2 cellular contexts compared by ENCODE assay signal in genomic region chr2:69217333-69218080, GRCh38.
TF ChIP-seq lines count a peak whose summit lies in the region.

No MANE protein-coding gene starts in this region.

TF ChIP-seq in HepG2, 621 proteins besides CTCF, POLR2A, EP300 and RAD21 (continued from another document and continues in another):
- TF ChIP-seq ZNF142 (CRISPR knock-in tag; IDR thresholded peaks at IDR 0.05) (0 out of 2 replicates have a peak, but pooled peaks have one; percentile 2), GZF1 (CRISPR knock-in tag; IDR thresholded peaks at IDR 0.05) (no peak), ZNF138 (CRISPR knock-in tag; IDR thresholded peaks at IDR 0.05; ENCODE audit: low read depth) (no peak), ZFAT (CRISPR knock-in tag; conservative IDR thresholded peaks at IDR 0.05) (no peak), ZNF724P (CRISPR knock-in tag; IDR thresholded peaks at IDR 0.05; ENCODE audit: borderline replicate concordance) (no peak), ZFYVE20 (CRISPR knock-in tag; IDR thresholded peaks at IDR 0.05; ENCODE audit: borderline replicate concordance, low read depth) (no peak), ZNF530 (CRISPR knock-in tag; IDR thresholded peaks at IDR 0.05; ENCODE audit: low read depth) (no peak), FOXC1 (CRISPR knock-in tag; IDR thresholded peaks at IDR 0.05; ENCODE audit: borderline replicate concordance) (no peak), ZNF784 (CRISPR knock-in tag; IDR thresholded peaks at IDR 0.05; ENCODE audit: borderline replicate concordance) (no peak), HOMEZ (CRISPR knock-in tag; IDR thresholded peaks at IDR 0.05; ENCODE audit: low read depth) (no peak), BRF2 (CRISPR knock-in tag; IDR thresholded peaks at IDR 0.05) (no peak), CCDC6 (CRISPR knock-in tag; IDR thresholded peaks at IDR 0.05) (peak; percentile 9; the same call in 1 of the 2 replicates), HNRNPL (IDR thresholded peaks at IDR 0.05; ENCODE audit: low read depth, low read length) (no peak), PLRG1 (conservative IDR thresholded peaks at IDR 0.05) (no peak), KLF6 (CRISPR knock-in tag; IDR thresholded peaks at IDR 0.05) (no peak), ZNF331 (CRISPR knock-in tag; IDR thresholded peaks at IDR 0.05) (no peak), TFE3 (CRISPR knock-in tag; IDR thresholded peaks at IDR 0.05) (no peak), SYNCRIP (IDR thresholded peaks at IDR 0.05; ENCODE audit: insufficient read depth, low read depth, low read length) (no peak), ZSCAN25 (CRISPR knock-in tag; IDR thresholded peaks at IDR 0.05) (no peak)

TF ChIP-seq in SK-N-SH treated with all-trans-retinoic acid at 6 μM for 48 hours, 23 proteins besides CTCF, POLR2A, EP300 and RAD21 (continued from another document):
- no peak for TF ChIP-seq ESRRG (CRISPR knock-in tag; IDR thresholded peaks at IDR 0.05)
- TF ChIP-seq ARNTL (CRISPR knock-in tag; IDR thresholded peaks at IDR 0.05; ENCODE audit: borderline replicate concordance, low read depth): no peak
- no peak for TF ChIP-seq PATZ1 (CRISPR knock-in tag; IDR thresholded peaks at IDR 0.05; ENCODE audit: borderline replicate concordance)
- no peak for TF ChIP-seq SNAI2 (CRISPR knock-in tag; IDR thresholded peaks at IDR 0.05)
- no peak for TF ChIP-seq CSRNP3 (CRISPR knock-in tag; IDR thresholded peaks at IDR 0.05)
- no peak for TF ChIP-seq BACH2 (CRISPR knock-in tag; IDR thresholded peaks at IDR 0.05; ENCODE audit: borderline replicate concordance)
- no peak for TF ChIP-seq ZNF8 (CRISPR knock-in tag; IDR thresholded peaks at IDR 0.05)
- no peak for TF ChIP-seq PPARA (CRISPR knock-in tag; IDR thresholded peaks at IDR 0.05; ENCODE audit: borderline replicate concordance)
- no peak for TF ChIP-seq OSR1 (CRISPR knock-in tag; IDR thresholded peaks at IDR 0.05)
